In genomic region chr6:25886066-25886465, GRCh38 we compare ENCODE assay signal across 11 cellular contexts. TPM values are rescaled to one million over a fixed set of nuclear protein-coding genes. Genes with fewer than 3 reads are reported as not detected.
"Had no signal": no experiment of that assay in that cellular context is flagged by ENCODE, and none has a peak within 500 bp of the region (broad histone marks: within the 10 kb centered on the region; RNA-seq: fewer than 3 reads in every experiment).

No MANE protein-coding gene starts in this region.

- H3K4me1 ChIP-seq: HAP-1 had no signal

- H2AFZ ChIP-seq: GM23248 had no signal

- H3K9me3 Mint-ChIP-seq: HFFc6 had no signal

- H3K4me3 ChIP-seq: GM23248, HAP-1 had no signal

- H3K27ac ChIP-seq: GM23248, HL-60 had no signal

- DNase-seq: GM23248, GOT3, H7, HFFc6 had no signal

- H3K9ac ChIP-seq: GM23248 had no signal

- H3K4me3 Mint-ChIP-seq: HFFc6, IgD-negative memory B cell had no signal

- ATAC-seq: HCT116, HepG2 had no signal

- H3K9me3 ChIP-seq: HAP-1 had no signal

- H3K36me3 ChIP-seq: HAP-1 had no signal

- H3K27ac Mint-ChIP-seq: HFFc6, IgD-negative memory B cell had no signal

RNA-seq across cellular contexts. Expression of gene SLC17A3, which starts 12.0 kb away (rescaled TPM):
- total RNA-seq: GM23248, H7, HFFc6, HT1080 had no signal
- polyA plus RNA-seq: GM23248, IgD-negative memory B cell had no signal

RNA-seq across cellular contexts. Expression of gene SLC17A2, which starts 44.4 kb away (rescaled TPM):
- total RNA-seq: GM23248, H4, H7, HFFc6, HT1080 had no signal
- polyA plus RNA-seq: GM23248, IgD-negative memory B cell had no signal

RNA-seq across cellular contexts. Expression of gene SLC17A1, which starts 54.2 kb away (rescaled TPM):
- total RNA-seq: GM23248, H4, H7, HFFc6, HT1080 had no signal
- polyA plus RNA-seq: GM23248, IgD-negative memory B cell had no signal
